ENCODE assay signal across 22 cellular contexts in genomic region chr9:78590068-78590467, GRCh38.
"Had no signal": no experiment of that assay in that cellular context is flagged by ENCODE, and none has a peak within 500 bp of the region (broad histone marks: within the 10 kb centered on the region; RNA-seq: fewer than 3 reads in every experiment).

No MANE protein-coding gene starts in this region.

- DNase-seq: cortex of kidney; dorsolateral prefrontal cortex; effector CD4-positive, alpha-beta T cell; head of caudate nucleus; kidney; natural killer cell; occipital lobe; ovary; posterior cingulate gyrus; psoas muscle; right cardiac atrium; sigmoid colon; stimulated activated CD4-positive, alpha-beta T cell treated with anti-CD3 and anti-CD28 coated beads, Interleukin-2, amount 100 ng/mL, for 24 hours; stimulated activated CD4-positive, alpha-beta T cell treated with anti-CD3 and anti-CD28 coated beads, Interleukin-4, amount 100 ng/mL, for 24 hours; stimulated activated naive CD8-positive, alpha-beta T cell treated with anti-CD3 and anti-CD28 coated beads, Interleukin-15, Interleukin-2, amounts not matched to agents 100 U/mL and 50 U/mL, for 24 hours; substantia nigra; testis; tibial artery had no signal

- ATAC-seq: esophagus mucosa; left lobe of liver; natural killer cell; psoas muscle; right cardiac atrium; stimulated activated effector memory CD8-positive, alpha-beta T cell treated with anti-CD3 and anti-CD28 coated beads, Interleukin-12 subunit alpha, Interleukin-12 subunit beta, amount 100 ng/mL, for 72 hours; stimulated activated naive CD8-positive, alpha-beta T cell treated with anti-CD3 and anti-CD28 coated beads, Interleukin-15, Interleukin-2, amounts not matched to agents 100 U/mL and 50 U/mL, for 24 hours had no signal

- FAIRE-seq: kidney had no signal

- H3K4me3 ChIP-seq: dorsolateral prefrontal cortex, lung, ovary, psoas muscle, sigmoid colon, testis, tibial artery had no signal
